In genomic region chr7:5517057-5517456, GRCh38 we compare ENCODE assay signal across 18 cellular contexts. TPM values are rescaled to one million over a fixed set of nuclear protein-coding genes. Genes with fewer than 3 reads are reported as not detected.
DNase-seq lines count a peak whose midpoint lies in the region; ATAC-seq, FAIRE-seq and TF ChIP-seq lines count a peak whose summit lies in the region.
"Had no signal": no experiment of that assay in that cellular context is flagged by ENCODE, and none has a peak within 500 bp of the region (broad histone marks: within the 10 kb centered on the region; RNA-seq: fewer than 3 reads in every experiment).

No MANE protein-coding gene starts in this region.

- WGBS in A549 (ENCODE audit: missing lambda C conversion rate) = 76% methylated on average over 4 of the region's 4 CpGs
- 86 to 93% (median 92%) methylated on average over 4 of the region's 4 CpGs for WGBS in heart left ventricle, 4 donors

- no peak overlapping the region for H3K4me3 ChIP-seq in A549
- H3K4me3 ChIP-seq in HEK293 (ENCODE audit: low read depth, low read length) = no peak overlapping the region
- H3K4me3 ChIP-seq in heart left ventricle = no peak overlapping the region
- H3K4me3 ChIP-seq: HAP-1 had no signal

- H3K4me1 ChIP-seq in A549 = peaks cover 26% of the 10 kb centered on the region
- H3K4me1 ChIP-seq in HEK293 (ENCODE audit: control insufficient read depth, insufficient read depth, low read length) = peaks cover 2% of the 10 kb centered on the region; the same call in 1 of the 2 replicates
- H3K4me1 ChIP-seq in heart left ventricle = peaks cover 0 to 20% (median 11%) of the 10 kb centered on the region in 12 donors

- no peaks in the 10 kb centered on the region for H3K27me3 ChIP-seq in heart left ventricle

- POLR2A ChIA-PET in A549 (lab: Yijun Ruan, JAX) (no interaction called here), HEK293 (lab: Yijun Ruan, JAX) (no interaction called here)

- no peak for TF ChIP-seq EP300 in A549 (IDR thresholded peaks at IDR 0.05)

- peak overlapping the region; percentile 38 for H3K27ac Mint-ChIP-seq in endothelial cell (ENCODE audit: unreplicated experiment)
- peak overlapping the region; percentile 75 for H3K27ac Mint-ChIP-seq in type B pancreatic cell

- DNase-seq in A549 (ENCODE audit: low read depth in 1 of 2, low spot score in 1 of 2) (no peak), endothelial cell (ENCODE audit: low spot score) (no peak), type B pancreatic cell (ENCODE audit: extremely low spot score, unreplicated experiment) (no peak), heart left ventricle (no peak), foreskin melanocyte (no peak)
- DNase-seq: 8988T; C1 segment of cervical spinal cord; CD4-positive, alpha-beta memory T cell; COR-L47; DMS153; DND-41; GOT3 had no signal

- peaks cover 11% of the 10 kb centered on the region for H3K36me3 Mint-ChIP-seq in endothelial cell (ENCODE audit: low read depth, unreplicated experiment)
- no peaks in the 10 kb centered on the region for H3K36me3 Mint-ChIP-seq in type B pancreatic cell

- no peak for FAIRE-seq in A549 (lab: Jason Lieb, UNC)
- FAIRE-seq: G401.6, GM12892, H54 had no signal

- TF ChIP-seq POLR2A in A549 (IDR thresholded peaks at IDR 0.05; ENCODE audit: low read length) (no peak), heart left ventricle (IDR thresholded peaks at IDR 0.05) (no peak)

- H3K4me1 Mint-ChIP-seq in endothelial cell (ENCODE audit: unreplicated experiment) (peaks cover 13% of the 10 kb centered on the region), type B pancreatic cell (ENCODE audit: unreplicated experiment) (peaks cover 5% of the 10 kb centered on the region)

- peaks cover 57% of the 10 kb centered on the region for H3K27me3 Mint-ChIP-seq in endothelial cell (ENCODE audit: unreplicated experiment)
- H3K27me3 Mint-ChIP-seq in type B pancreatic cell = peaks cover 10% of the 10 kb centered on the region
- H3K27me3 Mint-ChIP-seq: CD4-positive, alpha-beta memory T cell had no signal

- H3K4me2 ChIP-seq in A549 = no peak overlapping the region

- no peak overlapping the region for H3K4me3 Mint-ChIP-seq in endothelial cell (ENCODE audit: unreplicated experiment)
- H3K4me3 Mint-ChIP-seq in type B pancreatic cell = no peak overlapping the region

- TF ChIP-seq CTCF in A549 (IDR thresholded peaks at IDR 0.05) (no peak), HEK293 (tag by site-specific recombination; IDR thresholded peaks at IDR 0.05) (no peak), endothelial cell (IDR thresholded peaks at IDR 0.05; ENCODE audit: unreplicated experiment) (no peak), type B pancreatic cell (conservative IDR thresholded peaks at IDR 0.05) (no peak), heart left ventricle (IDR thresholded peaks at IDR 0.05) (no peak)

- no peak for TF ChIP-seq RAD21 in A549 (conservative IDR thresholded peaks at IDR 0.05 in 1 of 2, IDR thresholded peaks at IDR 0.05 in 1 of 2)

- H3K9me3 Mint-ChIP-seq in endothelial cell (ENCODE audit: unreplicated experiment) (no peaks in the 10 kb centered on the region), type B pancreatic cell (no peaks in the 10 kb centered on the region)

- ATAC-seq in A549 (no peak), heart left ventricle (no peak), GM21786 (IDR thresholded peaks at IDR 0.05; ENCODE audit: unreplicated experiment) (no peak)

- H3K36me3 ChIP-seq in HEK293 (ENCODE audit: control insufficient read depth in 2 of 2, insufficient read depth in 1 of 2, low read length in 2 of 2) (no peaks in the 10 kb centered on the region), heart left ventricle (no peaks in the 10 kb centered on the region)
- H3K36me3 ChIP-seq: HAP-1 had no signal

- CTCF ChIA-PET in A549 (lab: Yijun Ruan, JAX) = interaction anchor here (1.0 to 2.1 kb wide), 4 partner anchors 9 to 84 kb away, joined by 3 to 18 read pairs (median 8); no protein-coding TSS in a partner anchor
- CTCF ChIA-PET in HEK293 (lab: Yijun Ruan, JAX) = no interaction called here

- intact Hi-C loops in heart left ventricle (cut with DNase I) = no loop called here

- H3K9me3 ChIP-seq in A549 (no peaks in the 10 kb centered on the region), HEK293 (ENCODE audit: control insufficient read depth, insufficient read depth, low read depth, low read length) (no peaks in the 10 kb centered on the region), heart left ventricle (no peaks in the 10 kb centered on the region)
- H3K9me3 ChIP-seq: HAP-1 had no signal

- H3K27ac ChIP-seq in A549 = peak overlapping the region in 1 of 2 experiments; percentile 44; a peak in 3 of 6 replicates
- H3K27ac ChIP-seq in HEK293 (ENCODE audit: extremely low read depth, low read depth, low read length) = no peak overlapping the region
- H3K27ac ChIP-seq in heart left ventricle = no peak overlapping the region

TF ChIP-seq in A549, 52 proteins besides CTCF, POLR2A, EP300 and RAD21 (continues in another document):
- TF ChIP-seq ZNF302 (CRISPR knock-in tag; IDR thresholded peaks at IDR 0.05) (no peak), POLR2AphosphoS2 (conservative IDR thresholded peaks at IDR 0.05; ENCODE audit: low read length) (0 out of 2 replicates have a peak, but pooled peaks have one; percentile 70)
- TF ChIP-seq, protein P1, sequence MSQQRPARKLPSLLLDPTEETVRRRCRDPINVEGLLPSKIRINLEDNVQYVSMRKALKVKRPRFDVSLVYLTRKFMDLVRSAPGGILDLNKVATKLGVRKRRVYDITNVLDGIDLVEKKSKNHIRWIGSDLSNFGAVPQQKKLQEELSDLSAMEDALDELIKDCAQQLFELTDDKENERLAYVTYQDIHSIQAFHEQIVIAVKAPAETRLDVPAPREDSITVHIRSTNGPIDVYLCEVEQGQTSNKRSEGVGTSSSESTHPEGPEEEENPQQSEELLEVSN (IDR thresholded peaks at IDR 0.05; ENCODE audit: borderline replicate concordance, low read depth) = no peak

TF ChIP-seq in HEK293, 187 proteins besides CTCF, POLR2A, EP300 and RAD21:
- TF ChIP-seq, protein P2, sequence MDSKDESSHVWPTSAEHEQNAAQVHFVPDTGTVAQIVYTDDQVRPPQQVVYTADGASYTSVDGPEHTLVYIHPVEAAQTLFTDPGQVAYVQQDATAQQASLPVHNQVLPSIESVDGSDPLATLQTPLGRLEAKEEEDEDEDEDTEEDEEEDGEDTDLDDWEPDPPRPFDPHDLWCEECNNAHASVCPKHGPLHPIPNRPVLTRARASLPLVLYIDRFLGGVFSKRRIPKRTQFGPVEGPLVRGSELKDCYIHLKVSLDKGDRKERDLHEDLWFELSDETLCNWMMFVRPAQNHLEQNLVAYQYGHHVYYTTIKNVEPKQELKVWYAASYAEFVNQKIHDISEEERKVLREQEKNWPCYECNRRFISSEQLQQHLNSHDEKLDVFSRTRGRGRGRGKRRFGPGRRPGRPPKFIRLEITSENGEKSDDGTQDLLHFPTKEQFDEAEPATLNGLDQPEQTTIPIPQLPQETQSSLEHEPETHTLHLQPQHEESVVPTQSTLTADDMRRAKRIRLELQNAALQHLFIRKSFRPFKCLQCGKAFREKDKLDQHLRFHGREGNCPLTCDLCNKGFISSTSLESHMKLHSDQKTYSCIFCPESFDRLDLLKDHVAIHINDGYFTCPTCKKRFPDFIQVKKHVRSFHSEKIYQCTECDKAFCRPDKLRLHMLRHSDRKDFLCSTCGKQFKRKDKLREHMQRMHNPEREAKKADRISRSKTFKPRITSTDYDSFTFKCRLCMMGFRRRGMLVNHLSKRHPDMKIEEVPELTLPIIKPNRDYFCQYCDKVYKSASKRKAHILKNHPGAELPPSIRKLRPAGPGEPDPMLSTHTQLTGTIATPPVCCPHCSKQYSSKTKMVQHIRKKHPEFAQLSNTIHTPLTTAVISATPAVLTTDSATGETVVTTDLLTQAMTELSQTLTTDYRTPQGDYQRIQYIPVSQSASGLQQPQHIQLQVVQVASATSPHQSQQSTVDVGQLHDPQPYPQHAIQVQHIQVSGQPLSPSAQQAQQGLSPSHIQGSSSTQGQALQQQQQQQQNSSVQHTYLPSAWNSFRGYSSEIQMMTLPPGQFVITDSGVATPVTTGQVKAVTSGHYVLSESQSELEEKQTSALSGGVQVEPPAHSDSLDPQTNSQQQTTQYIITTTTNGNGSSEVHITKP (tag by site-specific recombination; IDR thresholded peaks at IDR 0.05) = peak; percentile 82
- TF ChIP-seq ZNF23 (tag by site-specific recombination; IDR thresholded peaks at IDR 0.05; ENCODE audit: borderline replicate concordance) (no peak), ZNF664 (tag by site-specific recombination; IDR thresholded peaks at IDR 0.05) (no peak)

RNA-seq across cellular contexts. Expression of gene FBXL18, which starts 3.4 kb away (rescaled TPM):
- 5.2 and 5.8 TPM in 2 replicates for polyA plus RNA-seq in A549 (2011; rRNA removed)
- polyA plus RNA-seq in A549 (2012; cell fraction: cytosol; rRNA removed) = 6.7 and 11.7 TPM in 2 replicates
- polyA plus RNA-seq in A549 (2012; cell fraction: nucleus; rRNA removed) = 21.0 and 33.1 TPM in 2 replicates
- polyA plus RNA-seq in A549 (2017; fragmentation: RNase III; extraction: RNeasy Plus Mini Kit Qiagen cat#74134 plus additional on column Dnase treatment) = 12.3 to 13.0 TPM (median 12.7 TPM) in 3 replicates
- polyA minus RNA-seq in A549 (2011; rRNA and poly(A)+ RNA removed) = 6.3 and 9.3 TPM in 2 replicates
- total RNA-seq in endothelial cell (ENCODE audit: unreplicated experiment) = 14.5 TPM
- 13.5 and 14.9 TPM in 2 replicates for total RNA-seq in type B pancreatic cell (ENCODE audit: low replicate concordance)
- total RNA-seq in heart left ventricle = 10 to 100 TPM in 1 of 9 donors, 1 to 10 TPM in 8; 4.3 to 16.2 (median 7.0) TPM
- polyA plus RNA-seq in heart left ventricle = 1 to 10 TPM; 2.2 to 7.3 TPM

RNA-seq across cellular contexts. Expression of gene ACTB, which starts 13.3 kb away (rescaled TPM):
- polyA plus RNA-seq in A549 (2011; rRNA removed) (1,312 and 1,863 TPM in 2 replicates), A549 (2017; fragmentation: RNase III; extraction: RNeasy Plus Mini Kit Qiagen cat#74134 plus additional on column Dnase treatment) (5,057 to 5,556 TPM (median 5,344 TPM) in 3 replicates), heart left ventricle (1,000 to 10,000 TPM in 1 of 2 donors, 100 to 1,000 TPM in 1; 960 to 1,513 TPM)
- 6,925 and 8,166 TPM in 2 replicates for polyA plus RNA-seq in A549 (2012; cell fraction: cytosol; rRNA removed)
- 8,032 and 13,648 TPM in 2 replicates for polyA plus RNA-seq in A549 (2012; cell fraction: nucleus; rRNA removed)
- 3,044 and 5,216 TPM in 2 replicates for polyA minus RNA-seq in A549 (2011; rRNA and poly(A)+ RNA removed)
- total RNA-seq in endothelial cell (ENCODE audit: unreplicated experiment) (5,848 TPM), type B pancreatic cell (ENCODE audit: low replicate concordance) (3,466 and 4,253 TPM in 2 replicates), heart left ventricle (1,000 to 10,000 TPM in 3 of 9 donors, 100 to 1,000 TPM in 6; 533 to 3,257 (median 776) TPM)
